In the genomic region with DNA sequence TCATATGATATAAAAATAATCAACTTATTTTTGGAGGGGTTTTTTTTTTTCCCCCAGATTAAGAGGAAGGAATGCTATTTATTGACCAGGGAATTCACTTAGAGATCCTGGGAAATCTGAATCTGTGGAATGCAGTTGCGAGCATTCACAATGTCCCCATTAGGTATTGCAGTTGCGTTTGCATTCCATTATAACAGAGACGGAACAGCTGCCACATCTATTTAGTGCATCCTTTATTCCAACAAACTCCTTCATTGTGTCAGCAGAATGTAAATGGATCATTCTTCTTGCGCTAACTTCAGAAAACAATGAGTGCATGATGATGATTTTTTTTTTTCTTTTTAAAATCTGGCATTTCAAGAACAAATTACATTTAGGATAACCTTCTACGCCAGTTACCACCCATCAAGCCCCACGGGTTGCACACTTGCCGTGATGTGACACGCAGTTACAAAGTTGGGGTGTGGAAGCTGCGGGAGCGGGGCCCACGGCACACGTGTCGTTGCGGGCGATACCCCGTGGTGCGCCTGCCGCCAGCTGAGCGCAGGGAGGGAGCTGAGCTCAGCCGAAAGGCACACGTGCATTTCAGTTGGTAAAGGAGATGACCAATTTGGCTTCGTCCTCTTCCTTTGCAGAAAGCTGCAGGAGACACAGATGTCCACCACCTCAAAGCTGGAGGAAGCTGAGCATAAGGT, we compare ENCODE assay signal across 17 cellular contexts.
A peak's percentile ranks its signal among the peaks of the same experiment; 100 is the strongest.
DNase-seq lines count a peak whose midpoint lies in the region; ATAC-seq and TF ChIP-seq lines count a peak whose summit lies in the region.
"Had no signal": no experiment of that assay in that cellular context is flagged by ENCODE, and none has a peak within 500 bp of the region (broad histone marks: within the 10 kb centered on the region; RNA-seq: fewer than 3 reads in every experiment).

No MANE protein-coding gene starts in this region.

- peak overlapping the region; percentile 24 for H3K4me3 Mint-ChIP-seq in WTC11
- H3K4me3 Mint-ChIP-seq: activated naive CD4-positive, alpha-beta T cell treated with anti-CD3 and anti-CD28 coated beads for 36 hours had no signal

- H3K36me3 Mint-ChIP-seq in WTC11, result peaks cover 34% of the 10 kb centered on the region

- DNase-seq in WTC11 (ENCODE audit: low spot score) (no peak), fibroblast of pulmonary artery (ENCODE audit: low read depth) (peak; percentile 14), middle frontal gyrus (ENCODE audit: extremely low spot score, low spot score) (peak; percentile 17), superior temporal gyrus (ENCODE audit: extremely low spot score) (peak; percentile 79), NCI-H2029 treated with DMSO at 0.1 percent for 48 hours (lab: John Stamatoyannopoulos, UW) (no peak), HuH-7 (ENCODE audit: low spot score) (no peak), UCSD-AML1 (lab: John Stamatoyannopoulos, UW; ENCODE audit: unreplicated experiment) (no peak)
- DNase-seq: activated CD4-positive, alpha-beta T cell treated with anti-CD3 and anti-CD28 coated beads for 4 hours; activated naive CD4-positive, alpha-beta T cell treated with anti-CD3 and anti-CD28 coated beads for 36 hours; AML-193; IMR-90; NCI-H187 treated with DMSO at 0.1 percent for 48 hours; NCI-H510A; stimulated activated CD4-positive, alpha-beta T cell treated with anti-CD3 and anti-CD28 coated beads, Interleukin-4, amount 100 ng/mL, for 24 hours; testis had no signal

- TF ChIP-seq CTCF in WTC11 (IDR thresholded peaks at IDR 0.05), result no peak
- TF ChIP-seq CTCF in fibroblast of pulmonary artery (IDR thresholded peaks at IDR 0.05; ENCODE audit: low read length, missing control alignments), result no peak

- H3K27me3 Mint-ChIP-seq in WTC11 (ENCODE audit: low read depth), result no peaks in the 10 kb centered on the region

- H3K9me3 Mint-ChIP-seq in WTC11, result no peaks in the 10 kb centered on the region
- H3K9me3 Mint-ChIP-seq: activated naive CD4-positive, alpha-beta T cell treated with anti-CD3 and anti-CD28 coated beads for 36 hours had no signal

- H3K27ac Mint-ChIP-seq in WTC11, result peak overlapping the region; percentile 78
- H3K27ac Mint-ChIP-seq: activated naive CD4-positive, alpha-beta T cell treated with anti-CD3 and anti-CD28 coated beads for 36 hours had no signal

- CTCF ChIA-PET in WTC11 (lab: Charles Lee), result interaction anchor here (0.7 to 0.9 kb wide), 3 partner anchors 9 to 95 kb away, joined by 3 read pairs; no protein-coding TSS in a partner anchor

- peaks cover 14% of the 10 kb centered on the region for H3K4me1 Mint-ChIP-seq in WTC11

- POLR2A ChIA-PET in WTC11 (lab: Charles Lee), result no interaction called here

- no peak overlapping the region for H3K4me3 ChIP-seq in fibroblast of pulmonary artery (replicated peaks; ENCODE audit: low read depth, low read length)
- H3K4me3 ChIP-seq: GM12878, testis had no signal

- peak; percentile 38; the same call in 1 of the 2 replicates for ATAC-seq in WTC11
- ATAC-seq: GM12878, Right ventricle myocardium inferior had no signal

TF ChIP-seq in WTC11, 78 proteins besides CTCF, POLR2A, EP300 and RAD21:
- TF ChIP-seq, protein P1, sequence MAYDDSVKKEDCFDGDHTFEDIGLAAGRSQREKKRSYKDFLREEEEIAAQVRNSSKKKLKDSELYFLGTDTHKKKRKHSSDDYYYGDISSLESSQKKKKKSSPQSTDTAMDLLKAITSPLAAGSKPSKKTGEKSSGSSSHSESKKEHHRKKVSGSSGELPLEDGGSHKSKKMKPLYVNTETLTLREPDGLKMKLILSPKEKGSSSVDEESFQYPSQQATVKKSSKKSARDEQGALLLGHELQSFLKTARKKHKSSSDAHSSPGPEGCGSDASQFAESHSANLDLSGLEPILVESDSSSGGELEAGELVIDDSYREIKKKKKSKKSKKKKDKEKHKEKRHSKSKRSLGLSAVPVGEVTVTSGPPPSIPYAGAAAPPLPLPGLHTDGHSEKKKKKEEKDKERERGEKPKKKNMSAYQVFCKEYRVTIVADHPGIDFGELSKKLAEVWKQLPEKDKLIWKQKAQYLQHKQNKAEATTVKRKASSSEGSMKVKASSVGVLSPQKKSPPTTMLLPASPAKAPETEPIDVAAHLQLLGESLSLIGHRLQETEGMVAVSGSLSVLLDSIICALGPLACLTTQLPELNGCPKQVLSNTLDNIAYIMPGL (CRISPR knock-in tag; IDR thresholded peaks at IDR 0.05), result no peak
- 0 out of 2 replicates have a peak, but pooled peaks have one; percentile 19 for TF ChIP-seq FOXK1 (CRISPR knock-in tag; IDR thresholded peaks at IDR 0.05)

Comparison
In these comparisons a context has a peak if more than half of its experiments do, and no peak if none do; other contexts are left out.
1. DNase-seq: peak in fibroblast of pulmonary artery (single experiment), middle frontal gyrus (single experiment) and superior temporal gyrus (single experiment); none in WTC11 (single experiment), NCI-H2029 treated with DMSO at 0.1 percent for 48 hours (single experiment), HuH-7 (single experiment) and UCSD-AML1 (single experiment).